Comparison of ENCODE assay signal across 12 cellular contexts in genomic region chr11:33478111-33478573, GRCh38.
DNase-seq lines count a peak whose midpoint lies in the region; ATAC-seq and TF ChIP-seq lines count a peak whose summit lies in the region.
"Had no signal": no experiment of that assay in that cellular context is flagged by ENCODE, and none has a peak within 500 bp of the region (broad histone marks: within the 10 kb centered on the region; RNA-seq: fewer than 3 reads in every experiment).

No MANE protein-coding gene starts in this region.

- H3K36me3 Mint-ChIP-seq in HFFc6 (ENCODE audit: low read depth): no peaks in the 10 kb centered on the region

- no peak overlapping the region for H3K9ac ChIP-seq in liver (ENCODE audit: low read depth in 1 of 2, low read length in 2 of 2)

- TF ChIP-seq RAD21 in liver (IDR thresholded peaks at IDR 0.05): peak in 1 of 2 donors; percentile 7

- no peak for TF ChIP-seq EP300 in esophagus muscularis mucosa (IDR thresholded peaks at IDR 0.05)

- TF ChIP-seq CTCF in liver (IDR thresholded peaks at IDR 0.05; ENCODE audit: low read depth, low read length, missing input control) (no peak), esophagus muscularis mucosa (IDR thresholded peaks at IDR 0.05) (no peak), HFFc6 (IDR thresholded peaks at IDR 0.05) (no peak)

- no peak overlapping the region for H3K27ac Mint-ChIP-seq in HFFc6

- no peaks in the 10 kb centered on the region for H3K9me3 Mint-ChIP-seq in HFFc6
- H3K9me3 Mint-ChIP-seq: neural crest cell had no signal

- 31% methylated on average over 7 of the region's 7 CpGs for WGBS in liver
- 44% methylated on average over 7 of the region's 7 CpGs for WGBS in esophagus muscularis mucosa

- H3K4me3 Mint-ChIP-seq in HFFc6: no peak overlapping the region
- H3K4me3 Mint-ChIP-seq: neural crest cell had no signal

- no peak overlapping the region for H3K4me3 ChIP-seq in liver (ENCODE audit: low read depth in 1 of 3, low read length in 3 of 3)
- no peak overlapping the region for H3K4me3 ChIP-seq in esophagus muscularis mucosa
- H3K4me3 ChIP-seq: left lung had no signal

- peaks cover 44% of the 10 kb centered on the region for H3K4me1 Mint-ChIP-seq in HFFc6 (ENCODE audit: low read depth)

- H3K9me3 ChIP-seq in liver (ENCODE audit: control insufficient read depth in 4 of 4, low read length in 3 of 4) (no peaks in the 10 kb centered on the region), esophagus muscularis mucosa (no peaks in the 10 kb centered on the region)
- H3K9me3 ChIP-seq: left lung had no signal

- H3K27me3 ChIP-seq in liver (ENCODE audit: control insufficient read depth in 4 of 4, insufficient read depth in 4 of 4, low read length in 3 of 4): no peaks in the 10 kb centered on the region
- H3K27me3 ChIP-seq in esophagus muscularis mucosa: peaks cover 0 to 21% (median 0%) of the 10 kb centered on the region in 4 donors

- H3K36me3 ChIP-seq in liver (ENCODE audit: control insufficient read depth in 4 of 4, insufficient read depth in 3 of 4, low read depth in 1 of 4, low read length in 3 of 4) (no peaks in the 10 kb centered on the region), esophagus muscularis mucosa (no peaks in the 10 kb centered on the region)
- H3K36me3 ChIP-seq: left lung had no signal

- H3K27ac ChIP-seq in liver (ENCODE audit: low read depth in 1 of 2, low read length in 2 of 2) (no peak overlapping the region), esophagus muscularis mucosa (replicated peaks in 1 of 4) (no peak overlapping the region)
- H3K27ac ChIP-seq: left lung had no signal

- TF ChIP-seq POLR2A in esophagus muscularis mucosa (IDR thresholded peaks at IDR 0.05; ENCODE audit: low read depth): no peak

- peak; percentile 43 for ATAC-seq in GM18520 (IDR thresholded peaks at IDR 0.05; ENCODE audit: unreplicated experiment)
- ATAC-seq: left lung had no signal

- no peaks in the 10 kb centered on the region for H3K27me3 Mint-ChIP-seq in HFFc6 (ENCODE audit: insufficient read depth)

- H3K4me1 ChIP-seq in liver (ENCODE audit: control insufficient read depth in 4 of 4, insufficient read depth in 4 of 4, low read length in 3 of 4): peaks cover 0 to 8% (median 5%) of the 10 kb centered on the region in 4 donors
- no peaks in the 10 kb centered on the region for H3K4me1 ChIP-seq in esophagus muscularis mucosa
- H3K4me1 ChIP-seq: left lung had no signal

- intact Hi-C loops in esophagus muscularis mucosa (cut with DNase I): no loop called here

- peak; percentile 5 for DNase-seq in NAMALWA (ENCODE audit: low spot score)
- DNase-seq in SK-N-DZ (ENCODE audit: low spot score): peak; percentile 41
- no peak for DNase-seq in esophagus muscularis mucosa (ENCODE audit: extremely low spot score)
- DNase-seq in GM19238 (ENCODE audit: insufficient read length, low spot score): no peak
- DNase-seq in HFFc6: no peak
- DNase-seq in KG1 (lab: John Stamatoyannopoulos, UW): no peak
- DNase-seq: activated CD4-positive, alpha-beta T cell treated with anti-CD3 and anti-CD28 coated beads, Interleukin-2, amount 50 U/mL, for 48 hours; cerebellar nuclear complex; left lung had no signal

TF ChIP-seq in liver, 16 proteins besides CTCF, POLR2A, EP300 and RAD21:
- peak; percentile 79 to 85 for TF ChIP-seq RXRA (IDR thresholded peaks at IDR 0.05)
- TF ChIP-seq ATF3 (IDR thresholded peaks at IDR 0.05): peak; percentile 54
- no peak for TF ChIP-seq FOXA1 (IDR thresholded peaks at IDR 0.05)
- peak; percentile 38 for TF ChIP-seq YY1 (IDR thresholded peaks at IDR 0.05)
- peak; percentile 31 for TF ChIP-seq NR2F2 (IDR thresholded peaks at IDR 0.05)
- TF ChIP-seq ZBTB33 (IDR thresholded peaks at IDR 0.05): no peak
- TF ChIP-seq EGR1 (IDR thresholded peaks at IDR 0.05; ENCODE audit: low read depth in 2 of 2): no peak
- peak; percentile 50 for TF ChIP-seq SP1 (IDR thresholded peaks at IDR 0.05)
- TF ChIP-seq TAF1 (conservative IDR thresholded peaks at IDR 0.05): no peak
- no peak for TF ChIP-seq FOXA2 (IDR thresholded peaks at IDR 0.05)
- no peak for TF ChIP-seq GABPA (IDR thresholded peaks at IDR 0.05 in 1 of 2, conservative IDR thresholded peaks at IDR 0.05 in 1 of 2)
- TF ChIP-seq HNF4A (conservative IDR thresholded peaks at IDR 0.05): no peak
- TF ChIP-seq REST (IDR thresholded peaks at IDR 0.05): no peak
- peak in 1 of 2 donors; percentile 18 for TF ChIP-seq JUND (IDR thresholded peaks at IDR 0.05)
- no peak for TF ChIP-seq MAX (IDR thresholded peaks at IDR 0.05)
- TF ChIP-seq HNF4G (IDR thresholded peaks at IDR 0.05): no peak

Comparison
In these comparisons a context has a peak if more than half of its experiments do, and no peak if none do; other contexts are left out.
1. DNase-seq: peak in NAMALWA (single experiment) and SK-N-DZ (single experiment); none in esophagus muscularis mucosa (single experiment), GM19238 (single experiment), HFFc6 (single experiment) and KG1 (single experiment).